In genomic region chr1:156900896-156901589, GRCh38 we compare ENCODE assay signal across 1 cellular context.
TF ChIP-seq lines count a peak whose summit lies in the region.

No MANE protein-coding gene starts in this region.

TF ChIP-seq in IMR-90, 13 proteins besides CTCF, POLR2A, EP300 and RAD21:
- TF ChIP-seq MXI1 (IDR thresholded peaks at IDR 0.05; ENCODE audit: borderline replicate concordance, low read depth, low read length), result no peak
- no peak for TF ChIP-seq NFE2L2 (IDR thresholded peaks at IDR 0.05; ENCODE audit: low read depth, low read length)
- TF ChIP-seq USF2 (IDR thresholded peaks at IDR 0.05; ENCODE audit: low read depth, low read length), result no peak
- TF ChIP-seq MAFK (IDR thresholded peaks at IDR 0.05; ENCODE audit: low read depth, low read length), result no peak
- no peak for TF ChIP-seq BHLHE40 (IDR thresholded peaks at IDR 0.05; ENCODE audit: low read depth, low read length)
- no peak for TF ChIP-seq FOS (IDR thresholded peaks at IDR 0.05; ENCODE audit: low read depth, low read length)
- TF ChIP-seq CHD1 (IDR thresholded peaks at IDR 0.05; ENCODE audit: low read depth, low read length), result no peak
- no peak for TF ChIP-seq SMC3 (IDR thresholded peaks at IDR 0.05; ENCODE audit: low read depth, low read length)
- TF ChIP-seq CEBPB (IDR thresholded peaks at IDR 0.05; ENCODE audit: low read depth, low read length), result no peak
- no peak for TF ChIP-seq RFX5 (IDR thresholded peaks at IDR 0.05; ENCODE audit: low read depth, low read length)
